Comparison of ENCODE assay signal across 8 cellular contexts in the genomic region with DNA sequence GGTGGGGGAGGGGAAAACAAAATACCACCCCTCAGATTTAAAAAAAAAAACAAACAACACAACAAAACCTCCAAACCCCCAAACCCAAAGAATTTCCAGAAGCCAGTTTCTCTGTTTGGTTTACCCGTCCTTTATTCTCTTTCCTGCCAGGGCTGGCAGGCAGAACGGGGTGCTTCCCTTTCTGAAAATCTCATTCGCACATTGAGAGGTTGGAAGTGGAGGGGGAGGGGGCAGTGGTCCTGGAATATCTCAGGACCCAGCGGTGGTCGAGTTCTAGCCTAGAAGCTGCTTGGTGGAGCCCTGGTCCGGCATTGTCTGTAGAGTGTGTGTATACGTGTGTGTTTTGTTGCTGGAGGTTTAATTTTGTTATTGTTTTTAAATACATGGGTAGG.
DNase-seq lines count a peak whose midpoint lies in the region; TF ChIP-seq lines count a peak whose summit lies in the region.

No MANE protein-coding gene starts in this region.

- intact Hi-C loops in dendritic cell treated with granulocyte-macrophage colony-stimulating factor and Interleukin-4, amounts not matched to agents 40 ng/mL and 50 ng/mL, for 4 days (cut with micrococcal nuclease): loop anchor here (2.0 to 5.0 kb wide), 3 partner anchors 15 to 76 kb away; no protein-coding TSS in a partner anchor

- no peaks in the 10 kb centered on the region; the same call in 1 of the 2 replicates for H3K36me3 ChIP-seq in GM06990 (ENCODE audit: control insufficient read depth, insufficient read depth, low read length)

- peaks cover 16% of the 10 kb centered on the region for H3K27me3 Mint-ChIP-seq in dendritic cell treated with granulocyte-macrophage colony-stimulating factor and Interleukin-4, amounts not matched to agents 40 ng/mL and 50 ng/mL, for 4 days
- peaks cover 20% of the 10 kb centered on the region for H3K27me3 Mint-ChIP-seq in nephron (ENCODE audit: low read depth)

- DNase-seq in GM06990 (ENCODE audit: extremely low read depth, insufficient read length) (no peak), NCI-H69 (lab: John Stamatoyannopoulos, UW) (peak; percentile 41), NCI-H187 treated with DMSO at 0.1 percent for 48 hours (lab: John Stamatoyannopoulos, UW) (no peak), epidermal melanocyte (ENCODE audit: insufficient read length, low spot score) (no peak), foreskin melanocyte (no peak)
- no peak for DNase-seq in stimulated activated CD4-positive, alpha-beta T cell treated with anti-CD3 and anti-CD28 coated beads, Interleukin-2, amount 100 ng/mL, for 48 hours

- peaks cover 41% of the 10 kb centered on the region for H3K36me3 Mint-ChIP-seq in dendritic cell treated with granulocyte-macrophage colony-stimulating factor and Interleukin-4, amounts not matched to agents 40 ng/mL and 50 ng/mL, for 4 days (ENCODE audit: low read depth)
- no peaks in the 10 kb centered on the region for H3K36me3 Mint-ChIP-seq in nephron (ENCODE audit: low read depth)

- H3K27ac Mint-ChIP-seq in dendritic cell treated with granulocyte-macrophage colony-stimulating factor and Interleukin-4, amounts not matched to agents 40 ng/mL and 50 ng/mL, for 4 days: peak overlapping the region; percentile 90
- H3K27ac Mint-ChIP-seq in nephron: peak overlapping the region; percentile 73 to 93 (median 89)

- H3K4me3 ChIP-seq in GM06990 (replicated peaks; ENCODE audit: low read depth, low read length): peak overlapping the region; percentile 69

- H3K4me1 Mint-ChIP-seq in dendritic cell treated with granulocyte-macrophage colony-stimulating factor and Interleukin-4, amounts not matched to agents 40 ng/mL and 50 ng/mL, for 4 days (ENCODE audit: low read depth): peaks cover 71% of the 10 kb centered on the region
- peaks cover 46% of the 10 kb centered on the region for H3K4me1 Mint-ChIP-seq in nephron

- H3K4me3 Mint-ChIP-seq in dendritic cell treated with granulocyte-macrophage colony-stimulating factor and Interleukin-4, amounts not matched to agents 40 ng/mL and 50 ng/mL, for 4 days: peak overlapping the region; percentile 100
- peak overlapping the region; percentile 90 to 93 (median 92) for H3K4me3 Mint-ChIP-seq in nephron

- TF ChIP-seq CTCF in GM06990 (IDR thresholded peaks at IDR 0.05; ENCODE audit: insufficient read depth, low read length, poor library complexity, severe bottlenecking) (no peak), nephron (IDR thresholded peaks at IDR 0.05; ENCODE audit: unreplicated experiment in 3 of 3) (no peak)

- no peaks in the 10 kb centered on the region for H3K9me3 Mint-ChIP-seq in dendritic cell treated with granulocyte-macrophage colony-stimulating factor and Interleukin-4, amounts not matched to agents 40 ng/mL and 50 ng/mL, for 4 days
- no peaks in the 10 kb centered on the region for H3K9me3 Mint-ChIP-seq in nephron

- no peaks in the 10 kb centered on the region; the same call in none of the 2 replicates for H3K27me3 ChIP-seq in GM06990 (replicated peaks; ENCODE audit: control insufficient read depth, insufficient read depth, low read length)
